In genomic region chr11:1228183-1228821, GRCh38 we compare ENCODE assay signal across 1 cellular context.
TF ChIP-seq lines count a peak whose summit lies in the region.

No MANE protein-coding gene starts in this region.

TF ChIP-seq in HepG2, 621 proteins besides CTCF, POLR2A, EP300 and RAD21:
- TF ChIP-seq TGIF2 (CRISPR knock-in tag; IDR thresholded peaks at IDR 0.05) (no peak), YEATS2 (CRISPR knock-in tag; IDR thresholded peaks at IDR 0.05; ENCODE audit: borderline replicate concordance) (no peak), XBP1 (CRISPR knock-in tag; IDR thresholded peaks at IDR 0.05) (no peak), SNAPC5 (CRISPR knock-in tag; IDR thresholded peaks at IDR 0.05; ENCODE audit: borderline replicate concordance) (no peak), NFIB (CRISPR knock-in tag; IDR thresholded peaks at IDR 0.05; ENCODE audit: borderline replicate concordance) (no peak)
